Comparison of ENCODE assay signal across 8 cellular contexts in genomic region chr15:42275780-42276395, GRCh38. TPM values are rescaled to one million over a fixed set of nuclear protein-coding genes. Genes with fewer than 3 reads are reported as not detected.
A peak's percentile ranks its signal among the peaks of the same experiment; 100 is the strongest.
DNase-seq lines count a peak whose midpoint lies in the region; ATAC-seq and TF ChIP-seq lines count a peak whose summit lies in the region.

No MANE protein-coding gene starts in this region.

- H3K79me2 ChIP-seq in fibroblast of lung (ENCODE audit: control insufficient read depth, insufficient read depth, low read length): peaks cover 29% of the 10 kb centered on the region

- DNase-seq in HAP-1 (ENCODE audit: low spot score in 2 of 2) (peak; percentile 27 to 88), SK-MEL-5 (ENCODE audit: low read depth, low spot score) (peak; percentile 87), fibroblast of lung (ENCODE audit: low read depth in 2 of 2) (no peak), NOMO-1 treated with DMSO at 0.1 percent for 48 hours (lab: John Stamatoyannopoulos, UW; ENCODE audit: unreplicated experiment) (no peak)
- no peak for DNase-seq in activated CD4-positive, CD25-positive, alpha-beta regulatory T cell (lab: John Stamatoyannopoulos, UW)

- H3K4me2 ChIP-seq in fibroblast of lung (ENCODE audit: extremely low read depth, insufficient read depth, low read length) (peak overlapping the region; percentile 100), skeletal muscle satellite cell (ENCODE audit: low read length) (peak overlapping the region; percentile 95)

- H3K9ac ChIP-seq in fibroblast of lung (ENCODE audit: insufficient read depth, low read length): peak overlapping the region; percentile 45
- H3K9ac ChIP-seq in skeletal muscle satellite cell (ENCODE audit: low read depth, low read length): peak overlapping the region; percentile 96

- H3K4me1 ChIP-seq in HAP-1: peaks cover 21% of the 10 kb centered on the region
- no peaks in the 10 kb centered on the region for H3K4me1 ChIP-seq in fibroblast of lung (ENCODE audit: control insufficient read depth, extremely low read depth, insufficient read depth, low read length)
- H3K4me1 ChIP-seq in skeletal muscle satellite cell (ENCODE audit: control insufficient read depth, insufficient read depth, low read length): peaks cover 27% of the 10 kb centered on the region

- no peak for TF ChIP-seq CTCF in fibroblast of lung (conservative IDR thresholded peaks at IDR 0.05 in 1 of 2, IDR thresholded peaks at IDR 0.05 in 1 of 2; ENCODE audit: low read depth in 1 of 2, low read length in 2 of 2)

- H2AFZ ChIP-seq in fibroblast of lung (ENCODE audit: low read length): peak overlapping the region; percentile 78

- ATAC-seq in GM18861 (IDR thresholded peaks at IDR 0.05; ENCODE audit: unreplicated experiment): no peak
- no peak for ATAC-seq in GM18873 (IDR thresholded peaks at IDR 0.05; ENCODE audit: low FRiP score, unreplicated experiment)

- peak overlapping the region; percentile 98 for H3K27ac ChIP-seq in fibroblast of lung (ENCODE audit: insufficient read depth, low read length)

- peak overlapping the region; percentile 72 for H3K4me3 ChIP-seq in HAP-1
- peak overlapping the region; percentile 37 to 98 (median 90) for H3K4me3 ChIP-seq in fibroblast of lung (replicated peaks in 1 of 4; ENCODE audit: control extremely low read depth in 1 of 4, insufficient read depth in 1 of 4, low read depth in 3 of 4, low read length in 4 of 4)
- H3K4me3 ChIP-seq in skeletal muscle satellite cell (ENCODE audit: low read length): peak overlapping the region; percentile 78

- no peaks in the 10 kb centered on the region for H3K9me3 ChIP-seq in HAP-1
- H3K9me3 ChIP-seq in fibroblast of lung (ENCODE audit: control insufficient read depth, insufficient read depth, low read depth, low read length): no peaks in the 10 kb centered on the region
- H3K9me3 ChIP-seq in skeletal muscle satellite cell (replicated peaks; ENCODE audit: low read length): no peaks in the 10 kb centered on the region

- in situ Hi-C loops in HAP-1 (cut with MboI; ENCODE audit: low sequenced_read_pairs): no loop called here
- in situ Hi-C loops in SK-MEL-5 (cut with HindIII; ENCODE audit: low pct_unique_long_range_greater_than_20kb, low sequenced_read_pairs): no loop called here

- H3K36me3 ChIP-seq in HAP-1 (replicated peaks) (0 out of 2 replicates have a peak, but pooled peaks cover under 1% of the 10 kb centered on the region), fibroblast of lung (ENCODE audit: control insufficient read depth, insufficient read depth, low read length) (peaks cover under 1% of the 10 kb centered on the region), skeletal muscle satellite cell (ENCODE audit: insufficient read depth, low read length) (peaks cover 14% of the 10 kb centered on the region)

- H4K20me1 ChIP-seq in fibroblast of lung (ENCODE audit: control insufficient read depth, extremely low read depth, insufficient read depth, low read length): no peaks in the 10 kb centered on the region

- H3K27me3 ChIP-seq in HAP-1 (ENCODE audit: low read depth) (no peaks in the 10 kb centered on the region), fibroblast of lung (ENCODE audit: control insufficient read depth, insufficient read depth, low read length) (no peaks in the 10 kb centered on the region), skeletal muscle satellite cell (ENCODE audit: control insufficient read depth, insufficient read depth, low read length) (no peaks in the 10 kb centered on the region)

RNA-seq across cellular contexts. Expression of gene TMEM87A, which starts 2.7 kb away (rescaled TPM):
- total RNA-seq in SK-MEL-5 (2014; rRNA removed; shearing (Covaris generic)): 80.2 and 83.2 TPM in 2 replicates
- 40.5 and 58.6 TPM in 2 replicates for polyA plus RNA-seq in SK-MEL-5 (2015; cell fraction: cytosol; rRNA removed)
- polyA plus RNA-seq in SK-MEL-5 (2015; cell fraction: nucleus; rRNA removed): 77.7 and 100 TPM in 2 replicates
- total RNA-seq in fibroblast of lung: 54.2 and 61.8 TPM in 2 replicates
- 36.1 and 44.8 TPM in 2 replicates for polyA plus RNA-seq in fibroblast of lung
- polyA plus RNA-seq in fibroblast of lung (2012): 28.0 and 30.8 TPM in 2 replicates
- polyA minus RNA-seq in fibroblast of lung (ENCODE audit: low replicate concordance): 10.7 and 20.8 TPM in 2 replicates
- total RNA-seq in skeletal muscle satellite cell (2012; rRNA removed): 39.8 and 47.4 TPM in 2 replicates

RNA-seq across cellular contexts. Expression of gene GANC, which starts 2.9 kb away (rescaled TPM):
- 19.3 and 19.5 TPM in 2 replicates for total RNA-seq in SK-MEL-5 (2014; rRNA removed; shearing (Covaris generic))
- 13.6 and 22.1 TPM in 2 replicates for polyA plus RNA-seq in SK-MEL-5 (2015; cell fraction: cytosol; rRNA removed)
- 44.3 and 68.1 TPM in 2 replicates for polyA plus RNA-seq in SK-MEL-5 (2015; cell fraction: nucleus; rRNA removed)
- 15.4 and 24.6 TPM in 2 replicates for total RNA-seq in fibroblast of lung
- polyA plus RNA-seq in fibroblast of lung: 14.2 and 15.1 TPM in 2 replicates
- polyA plus RNA-seq in fibroblast of lung (2012): 15.5 and 18.6 TPM in 2 replicates
- 8.2 and 15.4 TPM in 2 replicates for polyA minus RNA-seq in fibroblast of lung (ENCODE audit: low replicate concordance)
- 17.7 and 19.7 TPM in 2 replicates for total RNA-seq in skeletal muscle satellite cell (2012; rRNA removed)

Comparison
In these comparisons a context has a peak if more than half of its experiments do, and no peak if none do; other contexts are left out.
1. DNase-seq: peak in HAP-1 (2 of 2) and SK-MEL-5 (single experiment); none in fibroblast of lung (0 of 2), NOMO-1 treated with DMSO at 0.1 percent for 48 hours (single experiment) and activated CD4-positive, CD25-positive, alpha-beta regulatory T cell (0 of 4).
2. Peak in every context shown above with its lines, with median percentiles within 50 percentile points of each other: H3K4me3 ChIP-seq.